24 cellular contexts compared by ENCODE assay signal in genomic region chr2:127879899-127880298, GRCh38. TPM values are rescaled to one million over a fixed set of nuclear protein-coding genes. Genes with fewer than 3 reads are reported as not detected.
DNase-seq lines count a peak whose midpoint lies in the region; ATAC-seq, FAIRE-seq and TF ChIP-seq lines count a peak whose summit lies in the region.
"Had no signal": no experiment of that assay in that cellular context is flagged by ENCODE, and none has a peak within 500 bp of the region (broad histone marks: within the 10 kb centered on the region; RNA-seq: fewer than 3 reads in every experiment).

No MANE protein-coding gene starts in this region.

- H2BK12ac ChIP-seq in trophoblast cell (ENCODE audit: low read length), result no peak overlapping the region

- BruUV-seq in HepG2 (replicated peaks; lab: Mats Ljungman, UMichigan), result no TSS peak

- in situ Hi-C loops in HepG2 (cut with HindIII; ENCODE audit: extremely low pct_ligation_motif_present, low pct_unique_long_range_greater_than_20kb), result no loop called here

- peaks cover 4% of the 10 kb centered on the region; the same call in 1 of the 2 replicates for H4K20me1 ChIP-seq in HepG2 (ENCODE audit: insufficient read depth, low read length)

- no peak overlapping the region for H3K9ac ChIP-seq in HepG2 (ENCODE audit: insufficient read depth, low read depth, low read length)
- H3K9ac ChIP-seq in trophoblast cell (ENCODE audit: low read length), result no peak overlapping the region
- H3K9ac ChIP-seq: BLaER1 had no signal

- H3K27me3 ChIP-seq in HepG2 (ENCODE audit: control insufficient read depth in 1 of 2, insufficient read depth in 2 of 2, low read length in 2 of 2), result no peaks in the 10 kb centered on the region; a peak in 1 of 5 replicates
- no peaks in the 10 kb centered on the region for H3K27me3 ChIP-seq in right lobe of liver
- H3K27me3 ChIP-seq in trophoblast cell (ENCODE audit: insufficient read depth, low read length), result no peaks in the 10 kb centered on the region
- H3K27me3 ChIP-seq: BLaER1 had no signal

- POLR2A ChIA-PET in activated CD4-positive, alpha-beta T cell treated with anti-CD3 and anti-CD28 coated beads for 36 hours (lab: Charles Lee), result no interaction called here
- POLR2A ChIA-PET in HepG2 (lab: Yijun Ruan, JAX), result no interaction called here

- peaks cover 72% of the 10 kb centered on the region for H3K4me1 Mint-ChIP-seq in activated CD4-positive, alpha-beta T cell treated with anti-CD3 and anti-CD28 coated beads for 36 hours
- peaks cover 69% of the 10 kb centered on the region for H3K4me1 Mint-ChIP-seq in central memory CD8-positive, alpha-beta T cell

- TF ChIP-seq EP300 in HepG2 (IDR thresholded peaks at IDR 0.05; ENCODE audit: low read depth in 2 of 2, low read length in 2 of 2) (no peak), HepG2 (CRISPR knock-in tag; IDR thresholded peaks at IDR 0.05; ENCODE audit: borderline replicate concordance) (no peak)

- H3K9me3 ChIP-seq in HepG2 (ENCODE audit: low read length), result no peaks in the 10 kb centered on the region
- H3K9me3 ChIP-seq in right lobe of liver, result no peaks in the 10 kb centered on the region
- H3K9me3 ChIP-seq in trophoblast cell (ENCODE audit: insufficient read depth, low read depth, low read length), result no peaks in the 10 kb centered on the region
- H3K9me3 ChIP-seq: BLaER1 had no signal

- peak overlapping the region; percentile 43 for H3K4ac ChIP-seq in trophoblast cell (ENCODE audit: low read depth, low read length)

- peaks cover 2% of the 10 kb centered on the region for H3K79me1 ChIP-seq in trophoblast cell (ENCODE audit: low read length)

- no peak overlapping the region for H2BK120ac ChIP-seq in trophoblast cell (ENCODE audit: insufficient read depth, low read length, poor library complexity)

- no peak overlapping the region for H3K14ac ChIP-seq in trophoblast cell (ENCODE audit: low read length)

- ATAC-seq in activated CD4-positive, alpha-beta T cell treated with anti-CD3 and anti-CD28 coated beads for 36 hours, result no peak
- ATAC-seq in HepG2, result no peak
- no peak for ATAC-seq in right lobe of liver
- no peak for ATAC-seq in central memory CD8-positive, alpha-beta T cell (replicated peaks; ENCODE audit: extremely low read depth, poor library complexity, severe bottlenecking)
- no peak for ATAC-seq in GM19035 (IDR thresholded peaks at IDR 0.05; ENCODE audit: unreplicated experiment)
- no peak for ATAC-seq in GM21529 (IDR thresholded peaks at IDR 0.05; ENCODE audit: unreplicated experiment)
- ATAC-seq: GM23338 had no signal

- TF ChIP-seq POLR2A in HepG2 (IDR thresholded peaks at IDR 0.05; ENCODE audit: insufficient read depth in 1 of 2, low read depth in 2 of 2, low read length in 2 of 2) (no peak), right lobe of liver (IDR thresholded peaks at IDR 0.05) (no peak)

- H3K18ac ChIP-seq in trophoblast cell (ENCODE audit: low read length), result no peak overlapping the region

- 97% methylated on average over 5 of the region's 5 CpGs for WGBS in HepG2 (ENCODE audit: low lambda C conversion rate)
- 88% methylated on average over 2 of the region's 5 CpGs for WGBS in right lobe of liver (ENCODE audit: insufficient coverage, low coverage, low lambda C conversion rate, missing lambda C conversion rate)
- WGBS in trophoblast cell (ENCODE audit: extremely low coverage, insufficient coverage, insufficient read length), result no CpG with 5 or more reads among the region's 5 CpGs

- H3K79me2 ChIP-seq in HepG2 (ENCODE audit: insufficient read depth, low read length) (peaks cover 88% of the 10 kb centered on the region), trophoblast cell (ENCODE audit: control insufficient read depth, insufficient read depth, low read length, poor library complexity) (peaks cover 6% of the 10 kb centered on the region)

- H3K4me3 ChIP-seq in HepG2 (replicated peaks in 1 of 3; ENCODE audit: insufficient read depth in 1 of 3, low read depth in 2 of 3, low read length in 3 of 3) (no peak overlapping the region), right lobe of liver (no peak overlapping the region), trophoblast cell (ENCODE audit: low read depth, low read length) (no peak overlapping the region)
- H3K4me3 ChIP-seq: BLaER1, GM23338 had no signal

- no peak for FAIRE-seq in HepG2 (lab: Jason Lieb, UNC)
- FAIRE-seq: A204.1, GM12891, GM19239, H54 had no signal

- no peaks in the 10 kb centered on the region for H3K27me3 Mint-ChIP-seq in activated CD4-positive, alpha-beta T cell treated with anti-CD3 and anti-CD28 coated beads for 36 hours
- H3K27me3 Mint-ChIP-seq in central memory CD8-positive, alpha-beta T cell, result no peaks in the 10 kb centered on the region
- H3K27me3 Mint-ChIP-seq: B cell; CD4-positive, alpha-beta T cell had no signal

- DNase-seq in activated CD4-positive, alpha-beta T cell treated with anti-CD3 and anti-CD28 coated beads for 36 hours, result no peak
- DNase-seq in activated CD4-positive, alpha-beta T cell treated with anti-CD3 and anti-CD28 coated beads, Interleukin-2, amount 50 U/mL, for 48 hours, result no peak
- DNase-seq in HepG2 (ENCODE audit: low spot score), result no peak
- DNase-seq in right lobe of liver, result no peak
- no peak for DNase-seq in central memory CD8-positive, alpha-beta T cell (ENCODE audit: low spot score in 2 of 2)
- DNase-seq in trophoblast cell, result no peak
- DNase-seq: Calu3; CD4-positive, alpha-beta T cell; COR-L47; DMS53; DMS79 treated with DMSO at 0.1 percent for 48 hours; GF-D8; HCEC 1CT had no signal

- no peak overlapping the region for H4K91ac ChIP-seq in trophoblast cell (ENCODE audit: low read depth, low read length)

- no peaks in the 10 kb centered on the region for H3K9me3 Mint-ChIP-seq in activated CD4-positive, alpha-beta T cell treated with anti-CD3 and anti-CD28 coated beads for 36 hours (ENCODE audit: low read depth)
- no peaks in the 10 kb centered on the region for H3K9me3 Mint-ChIP-seq in central memory CD8-positive, alpha-beta T cell
- H3K9me3 Mint-ChIP-seq: CD4-positive, alpha-beta T cell; GM23338 had no signal

- H3K4me3 Mint-ChIP-seq in activated CD4-positive, alpha-beta T cell treated with anti-CD3 and anti-CD28 coated beads for 36 hours, result no peak overlapping the region
- no peak overlapping the region for H3K4me3 Mint-ChIP-seq in central memory CD8-positive, alpha-beta T cell
- H3K4me3 Mint-ChIP-seq: B cell; CD4-positive, alpha-beta T cell; GM23338 had no signal

- TF ChIP-seq RAD21 in HepG2 (CRISPR knock-in tag; IDR thresholded peaks at IDR 0.05), result no peak

- H3K4me1 ChIP-seq in HepG2 (ENCODE audit: insufficient read depth, low read length), result peaks cover 35% of the 10 kb centered on the region
- H3K4me1 ChIP-seq in right lobe of liver, result peaks cover 0 to 11% (median 0%) of the 10 kb centered on the region in 4 donors
- peaks cover 7 to 8% of the 10 kb centered on the region in 2 experiments for H3K4me1 ChIP-seq in trophoblast cell (ENCODE audit: control insufficient read depth in 1 of 2, insufficient read depth in 2 of 2, low read length in 2 of 2)

- H3K27ac ChIP-seq in HepG2 (ENCODE audit: extremely low read length, insufficient read depth, low read length) (no peak overlapping the region), right lobe of liver (no peak overlapping the region), trophoblast cell (ENCODE audit: low read depth, low read length) (no peak overlapping the region)
- H3K27ac ChIP-seq: 22Rv1, BLaER1, C4-2B had no signal

- H4K8ac ChIP-seq in trophoblast cell (ENCODE audit: low read depth, low read length), result no peak overlapping the region

- no peak overlapping the region for H2BK5ac ChIP-seq in trophoblast cell (ENCODE audit: low read depth, low read length, poor library complexity)

- TF ChIP-seq CTCF in HepG2 (CRISPR knock-in tag; IDR thresholded peaks at IDR 0.05) (no peak), right lobe of liver (IDR thresholded peaks at IDR 0.05) (no peak)

- H2AK5ac ChIP-seq in trophoblast cell (ENCODE audit: low read length), result no peak overlapping the region

- no peak overlapping the region for H3K23ac ChIP-seq in trophoblast cell (ENCODE audit: low read length)

- intact Hi-C loops in activated CD4-positive, alpha-beta T cell treated with anti-CD3 and anti-CD28 coated beads for 36 hours (cut with DNase I, micrococcal nuclease), result loop anchor here (5.0 to 10.0 kb wide), 4 partner anchors 147 to 355 kb away; partner anchors contain the start of genes IWS1 (in 1 of the 2), SAP130 (in 1 of the 2) and UGGT1 (in 1 of the 2)
- intact Hi-C loops in HepG2 (cut with micrococcal nuclease; ENCODE audit: unreplicated experiment) (loop anchor here (10.0 kb wide), 1 partner anchor 95 kb away; no protein-coding TSS in a partner anchor), right lobe of liver (cut with DNase I) (no loop called here)

- CTCF ChIA-PET in activated CD4-positive, alpha-beta T cell treated with anti-CD3 and anti-CD28 coated beads for 36 hours (lab: Charles Lee), result interaction anchor here (0.9 kb wide), 1 partner anchor 131 kb away, joined by 3 read pairs; no protein-coding TSS in a partner anchor
- CTCF ChIA-PET in HepG2 (lab: Yijun Ruan, JAX; ENCODE audit: low intra/inter-chr PET ratio, low total read pairs), result no interaction called here

- peaks cover 28% of the 10 kb centered on the region for H3K36me3 Mint-ChIP-seq in activated CD4-positive, alpha-beta T cell treated with anti-CD3 and anti-CD28 coated beads for 36 hours (ENCODE audit: low read depth)
- H3K36me3 Mint-ChIP-seq in central memory CD8-positive, alpha-beta T cell (ENCODE audit: insufficient read depth), result peaks cover 21% of the 10 kb centered on the region

- H3K36me3 ChIP-seq in HepG2 (replicated peaks in 1 of 2; ENCODE audit: control insufficient read depth in 1 of 2, insufficient read depth in 2 of 2, low read length in 2 of 2) (peaks cover 6 to 46% of the 10 kb centered on the region in 2 experiments), right lobe of liver (peaks cover 0 to 26% (median 2%) of the 10 kb centered on the region in 4 donors), trophoblast cell (ENCODE audit: control insufficient read depth in 1 of 2, insufficient read depth in 2 of 2, low read length in 2 of 2) (peaks cover 11 to 21% of the 10 kb centered on the region in 2 experiments)

- H2AFZ ChIP-seq in HepG2 (ENCODE audit: low read length), result no peak overlapping the region
- no peak overlapping the region for H2AFZ ChIP-seq in trophoblast cell (ENCODE audit: insufficient read depth, low read length, poor library complexity)
- H2AFZ ChIP-seq: GM23338 had no signal

- no peak overlapping the region for H3K4me2 ChIP-seq in HepG2 (ENCODE audit: low read depth, low read length)
- H3K4me2 ChIP-seq in trophoblast cell (ENCODE audit: low read length), result no peak overlapping the region
- H3K4me2 ChIP-seq: BLaER1, GM23338 had no signal

- H3K27ac Mint-ChIP-seq in activated CD4-positive, alpha-beta T cell treated with anti-CD3 and anti-CD28 coated beads for 36 hours, result peak overlapping the region; percentile 3
- peak overlapping the region; percentile 26 for H3K27ac Mint-ChIP-seq in central memory CD8-positive, alpha-beta T cell (ENCODE audit: low read depth)
- H3K27ac Mint-ChIP-seq: B cell; CD4-positive, alpha-beta T cell; GM23338 had no signal

- H4K12ac ChIP-seq in trophoblast cell (ENCODE audit: low read depth, low read length), result no peak overlapping the region

RNA-seq across cellular contexts. Expression of gene AMMECR1L, which starts 5.9 kb away (rescaled TPM):
- total RNA-seq in activated CD4-positive, alpha-beta T cell treated with anti-CD3 and anti-CD28 coated beads for 36 hours, result 10 to 100 TPM; 12.8 to 14.2 TPM
- total RNA-seq in HepG2 (2016; rRNA removed; fragmentation: Illumina TruSeq; extraction: Trizol), result 14.2 and 14.7 TPM in 2 replicates
- total RNA-seq in HepG2 (2016; cell fraction: cytosol; rRNA removed; fragmentation: Illumina TruSeq; extraction: Trizol; ENCODE audit: low read depth), result 2.6 and 2.9 TPM in 2 replicates
- total RNA-seq in HepG2 (2016; cell fraction: insoluble cytoplasmic fraction; rRNA removed; fragmentation: Illumina TruSeq; extraction: Trizol), result 13.0 and 14.1 TPM in 2 replicates
- total RNA-seq in HepG2 (2016; cell fraction: membrane; rRNA removed; fragmentation: Illumina TruSeq; extraction: Trizol), result 6.7 and 7.1 TPM in 2 replicates
- total RNA-seq in HepG2 (2016; cell fraction: nucleus; rRNA removed; fragmentation: Illumina TruSeq; extraction: Trizol), result 15.6 and 17.6 TPM in 2 replicates
- polyA plus RNA-seq in HepG2 (2011; rRNA removed), result 9.1 and 9.4 TPM in 2 replicates
- polyA plus RNA-seq in HepG2 (2011; cell fraction: cytosol; rRNA removed), result 7.3 and 10.9 TPM in 2 replicates
- polyA plus RNA-seq in HepG2 (2011; cell fraction: nucleus; rRNA removed), result 18.3 and 22.2 TPM in 2 replicates
- polyA plus RNA-seq in HepG2 (2012), result 13.3 and 16.8 TPM in 2 replicates
- 0.83 and 0.85 TPM in 2 replicates for polyA plus RNA-seq in HepG2 (2016; cell fraction: cytosol; fragmentation: Illumina TruSeq; extraction: Trizol; ENCODE audit: low read depth)
- polyA plus RNA-seq in HepG2 (2016; cell fraction: insoluble cytoplasmic fraction; fragmentation: Illumina TruSeq; extraction: Trizol; ENCODE audit: low read depth), result 12.6 and 14.1 TPM in 2 replicates
- 3.2 and 3.4 TPM in 2 replicates for polyA plus RNA-seq in HepG2 (2016; cell fraction: membrane; fragmentation: Illumina TruSeq; extraction: Trizol; ENCODE audit: low read depth)
- polyA plus RNA-seq in HepG2 (2016; cell fraction: nucleus; fragmentation: Illumina TruSeq; extraction: Trizol; ENCODE audit: insufficient read depth, low read depth), result 30.7 and 31.8 TPM in 2 replicates
- polyA minus RNA-seq in HepG2 (2011; rRNA and poly(A)+ RNA removed; ENCODE audit: low replicate concordance), result 10.4 and 15.8 TPM in 2 replicates
- 9.9 and 11.5 TPM in 2 replicates for polyA minus RNA-seq in HepG2 (2011; cell fraction: cytosol; rRNA and poly(A)+ RNA removed)
- polyA minus RNA-seq in HepG2 (2011; cell fraction: nucleus; rRNA and poly(A)+ RNA removed), result 21.5 and 23.1 TPM in 2 replicates
- total RNA-seq in right lobe of liver, result 1 to 10 TPM; 5.3 to 7.6 (median 6.7) TPM
- 19.5 and 19.6 TPM in 2 replicates for polyA plus RNA-seq in trophoblast cell (2013)

RNA-seq across cellular contexts. Expression of gene POLR2D, which starts 21.9 kb away (rescaled TPM):
- 10 to 100 TPM; 72.4 to 73.7 TPM for total RNA-seq in activated CD4-positive, alpha-beta T cell treated with anti-CD3 and anti-CD28 coated beads for 36 hours
- 46.8 and 73.9 TPM in 2 replicates for total RNA-seq in HepG2 (2016; rRNA removed; fragmentation: Illumina TruSeq; extraction: Trizol)
- 12.6 and 14.2 TPM in 2 replicates for total RNA-seq in HepG2 (2016; cell fraction: cytosol; rRNA removed; fragmentation: Illumina TruSeq; extraction: Trizol; ENCODE audit: low read depth)
- 48.2 and 65.2 TPM in 2 replicates for total RNA-seq in HepG2 (2016; cell fraction: insoluble cytoplasmic fraction; rRNA removed; fragmentation: Illumina TruSeq; extraction: Trizol)
- total RNA-seq in HepG2 (2016; cell fraction: membrane; rRNA removed; fragmentation: Illumina TruSeq; extraction: Trizol), result 60.9 and 67.5 TPM in 2 replicates
- 22.2 and 26.9 TPM in 2 replicates for total RNA-seq in HepG2 (2016; cell fraction: nucleus; rRNA removed; fragmentation: Illumina TruSeq; extraction: Trizol)
- polyA plus RNA-seq in HepG2 (2011; rRNA removed), result 22.3 and 26.9 TPM in 2 replicates
- 16.3 and 24.5 TPM in 2 replicates for polyA plus RNA-seq in HepG2 (2011; cell fraction: cytosol; rRNA removed)
- polyA plus RNA-seq in HepG2 (2011; cell fraction: nucleus; rRNA removed), result 8.2 and 10.7 TPM in 2 replicates
- polyA plus RNA-seq in HepG2 (2012), result 46.9 and 47.5 TPM in 2 replicates
- 27.4 and 35.8 TPM in 2 replicates for polyA plus RNA-seq in HepG2 (2016; cell fraction: cytosol; fragmentation: Illumina TruSeq; extraction: Trizol; ENCODE audit: low read depth)
- 84.9 and 88.7 TPM in 2 replicates for polyA plus RNA-seq in HepG2 (2016; cell fraction: insoluble cytoplasmic fraction; fragmentation: Illumina TruSeq; extraction: Trizol; ENCODE audit: low read depth)
- 69.2 and 75.1 TPM in 2 replicates for polyA plus RNA-seq in HepG2 (2016; cell fraction: membrane; fragmentation: Illumina TruSeq; extraction: Trizol; ENCODE audit: low read depth)
- polyA plus RNA-seq in HepG2 (2016; cell fraction: nucleus; fragmentation: Illumina TruSeq; extraction: Trizol; ENCODE audit: insufficient read depth, low read depth), result 54.7 and 59.0 TPM in 2 replicates
- 19.8 and 24.2 TPM in 2 replicates for polyA minus RNA-seq in HepG2 (2011; rRNA and poly(A)+ RNA removed; ENCODE audit: low replicate concordance)
- 14.4 and 17.2 TPM in 2 replicates for polyA minus RNA-seq in HepG2 (2011; cell fraction: cytosol; rRNA and poly(A)+ RNA removed)
- polyA minus RNA-seq in HepG2 (2011; cell fraction: nucleus; rRNA and poly(A)+ RNA removed), result 12.0 and 12.3 TPM in 2 replicates
- total RNA-seq in right lobe of liver, result 10 to 100 TPM; 10.1 to 21.5 (median 15.5) TPM
- 18.1 and 18.4 TPM in 2 replicates for polyA plus RNA-seq in trophoblast cell (2013)

Comparison
In these comparisons a context has a peak if more than half of its experiments do, and no peak if none do; other contexts are left out.
1. intact Hi-C loops: an anchor here in activated CD4-positive, alpha-beta T cell treated with anti-CD3 and anti-CD28 coated beads for 36 hours (5.0 to 10.0 kb wide) and HepG2 (10.0 kb wide); none called in right lobe of liver.